ENCODE assay signal across 1 cellular context in the genomic region with DNA sequence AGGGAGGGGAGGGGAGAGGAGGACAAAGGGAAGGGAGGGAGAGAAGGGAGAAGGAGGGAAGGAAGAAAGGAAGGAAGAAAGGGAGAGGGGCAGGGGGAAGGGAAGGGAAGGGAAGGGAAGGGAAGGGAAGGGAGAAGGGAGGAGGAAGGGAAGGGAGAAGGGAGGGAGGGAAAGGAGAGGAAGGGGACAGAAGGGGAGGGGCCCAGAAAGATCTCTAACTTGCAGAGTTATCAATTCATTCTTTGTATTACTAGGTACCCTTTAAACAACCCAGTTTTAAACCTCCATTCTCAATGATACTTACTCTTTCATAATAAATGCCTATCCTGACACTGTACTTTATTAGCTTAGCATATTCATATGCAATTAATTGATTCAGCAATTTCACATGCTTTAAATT.
TF ChIP-seq lines count a peak whose summit lies in the region.

No MANE protein-coding gene starts in this region.

TF ChIP-seq in WTC11, 78 proteins besides CTCF, POLR2A, EP300 and RAD21 (continued from another document):
- TF ChIP-seq EMX1 (CRISPR knock-in tag; IDR thresholded peaks at IDR 0.05) (no peak), SMAD4 (CRISPR knock-in tag; IDR thresholded peaks at IDR 0.05) (no peak)
- TF ChIP-seq, protein P1, sequence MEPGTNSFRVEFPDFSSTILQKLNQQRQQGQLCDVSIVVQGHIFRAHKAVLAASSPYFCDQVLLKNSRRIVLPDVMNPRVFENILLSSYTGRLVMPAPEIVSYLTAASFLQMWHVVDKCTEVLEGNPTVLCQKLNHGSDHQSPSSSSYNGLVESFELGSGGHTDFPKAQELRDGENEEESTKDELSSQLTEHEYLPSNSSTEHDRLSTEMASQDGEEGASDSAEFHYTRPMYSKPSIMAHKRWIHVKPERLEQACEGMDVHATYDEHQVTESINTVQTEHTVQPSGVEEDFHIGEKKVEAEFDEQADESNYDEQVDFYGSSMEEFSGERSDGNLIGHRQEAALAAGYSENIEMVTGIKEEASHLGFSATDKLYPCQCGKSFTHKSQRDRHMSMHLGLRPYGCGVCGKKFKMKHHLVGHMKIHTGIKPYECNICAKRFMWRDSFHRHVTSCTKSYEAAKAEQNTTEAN (CRISPR knock-in tag; IDR thresholded peaks at IDR 0.05) = no peak
